In the genomic region with DNA sequence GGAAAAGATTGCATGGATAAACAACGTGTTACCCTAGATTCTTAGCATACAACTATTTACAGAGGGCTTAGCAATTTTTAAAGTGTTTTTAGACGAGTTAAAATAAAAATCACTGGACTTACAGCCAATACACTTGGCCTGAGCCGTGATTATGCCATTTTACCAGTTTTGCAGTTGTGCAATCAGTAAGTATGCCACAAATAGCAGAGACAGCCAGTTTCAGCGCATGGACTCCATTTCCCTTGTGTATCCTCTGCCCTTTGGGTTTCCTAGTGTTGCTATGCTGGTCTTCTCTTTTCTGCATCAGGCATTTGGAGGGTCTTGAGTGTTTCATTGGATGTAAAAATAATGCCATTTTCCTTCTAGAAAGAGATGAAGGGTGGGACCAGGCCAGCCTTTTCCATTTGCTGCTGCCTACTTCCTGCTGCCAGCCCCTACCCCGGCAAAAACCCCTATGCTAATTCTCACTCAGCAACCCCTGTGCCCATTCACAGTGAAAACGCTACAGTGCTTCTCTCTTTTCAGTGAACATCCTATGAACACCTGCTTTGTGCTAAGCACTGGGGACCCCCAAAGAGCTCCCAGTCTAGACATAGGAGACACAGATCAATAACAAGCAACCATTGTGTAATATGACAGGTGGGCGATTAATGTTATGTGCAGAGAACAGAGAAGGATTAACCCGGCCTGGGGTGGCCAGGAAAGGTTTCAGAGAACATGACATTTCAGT, we compare ENCODE assay signal across 21 cellular contexts.
DNase-seq lines count a peak whose midpoint lies in the region; ATAC-seq and TF ChIP-seq lines count a peak whose summit lies in the region.
"Had no signal": no experiment of that assay in that cellular context is flagged by ENCODE, and none has a peak within 500 bp of the region (broad histone marks: within the 10 kb centered on the region; RNA-seq: fewer than 3 reads in every experiment).

No MANE protein-coding gene starts in this region.

- H3K4me3 ChIP-seq in AG10803 (ENCODE audit: low read length) (no peak overlapping the region), NB4 (ENCODE audit: low read depth, low read length) (no peak overlapping the region), esophagus (ENCODE audit: low read depth in 1 of 2, low read length in 2 of 2) (no peak overlapping the region), right lobe of liver (no peak overlapping the region)
- H3K4me3 ChIP-seq: esophagus muscularis mucosa, SK-N-MC had no signal

- no peaks in the 10 kb centered on the region for H3K27me3 ChIP-seq in esophagus (ENCODE audit: control insufficient read depth in 1 of 2, insufficient read depth in 2 of 2, low read length in 2 of 2)
- H3K27me3 ChIP-seq in right lobe of liver, result no peaks in the 10 kb centered on the region
- H3K27me3 ChIP-seq: esophagus muscularis mucosa had no signal

- H3K4me1 ChIP-seq in esophagus (ENCODE audit: control insufficient read depth in 2 of 2, insufficient read depth in 2 of 2, low read length in 1 of 2) (peaks cover 0 to 2% of the 10 kb centered on the region in 2 donors), right lobe of liver (peaks cover 0 to 24% (median 9%) of the 10 kb centered on the region in 4 donors)

- H3K9me3 ChIP-seq in esophagus (ENCODE audit: control insufficient read depth in 2 of 2, insufficient read depth in 1 of 2, low read depth in 1 of 2, low read length in 1 of 2) (no peaks in the 10 kb centered on the region), right lobe of liver (no peaks in the 10 kb centered on the region)
- H3K9me3 ChIP-seq: esophagus muscularis mucosa had no signal

- peak overlapping the region; percentile 34 to 45 for H3K27ac ChIP-seq in esophagus (ENCODE audit: low read depth in 2 of 2, low read length in 1 of 2)
- H3K27ac ChIP-seq in right lobe of liver, result no peak overlapping the region
- H3K27ac ChIP-seq: SK-N-MC had no signal

- DNase-seq in AG10803 (ENCODE audit: low read depth) (peak; percentile 43), NB4 (ENCODE audit: low read depth) (peak; percentile 2), right lobe of liver (no peak), cerebellar cortex (ENCODE audit: low spot score) (no peak), ureter (ENCODE audit: low spot score) (no peak)
- DNase-seq in activated CD4-positive, alpha-beta T cell treated with anti-CD3 and anti-CD28 coated beads, Interleukin-2, amount 50 U/mL, for 48 hours, result no peak
- DNase-seq: activated CD4-positive, alpha-beta T cell treated with anti-CD3 and anti-CD28 coated beads for 48 hours; activated CD8-positive, alpha-beta memory T cell treated with anti-CD3 and anti-CD28 coated beads, Interleukin-2, amount 50 U/mL, for 48 hours; activated naive CD4-positive, alpha-beta T cell; EL; KG1; naive B cell; NCI-H1436; NCI-H510A treated with DMSO at 0.1 percent for 48 hours; posterior cingulate gyrus; stimulated activated naive CD4-positive, alpha-beta T cell treated with Interleukin-2 at 50 U/mL for 16 hours; T1000 had no signal

- intact Hi-C loops in right lobe of liver (cut with DNase I), result no loop called here

- WGBS in esophagus, 2 donors, result 60 to 62% methylated on average over 8 of the region's 8 CpGs
- 31% methylated on average over 7 of the region's 8 CpGs for WGBS in right lobe of liver (ENCODE audit: insufficient coverage, low coverage, low lambda C conversion rate, missing lambda C conversion rate)

- ATAC-seq in right lobe of liver (peak; percentile 60 to 68 (median 66)), GM18520 (IDR thresholded peaks at IDR 0.05; ENCODE audit: unreplicated experiment) (no peak)

- TF ChIP-seq POLR2A in NB4 (IDR thresholded peaks at IDR 0.05; ENCODE audit: extremely low read depth, insufficient read length) (no peak), right lobe of liver (IDR thresholded peaks at IDR 0.05) (no peak)

- peaks cover 0 to 6% of the 10 kb centered on the region in 2 donors for H3K36me3 ChIP-seq in esophagus (ENCODE audit: control insufficient read depth in 2 of 2, insufficient read depth in 2 of 2, low read length in 1 of 2)
- no peaks in the 10 kb centered on the region for H3K36me3 ChIP-seq in right lobe of liver
- H3K36me3 ChIP-seq: esophagus muscularis mucosa had no signal

- no peak for TF ChIP-seq CTCF in AG10803 (conservative IDR thresholded peaks at IDR 0.05; ENCODE audit: low read length)
- TF ChIP-seq CTCF in NB4 (IDR thresholded peaks at IDR 0.05; ENCODE audit: low read depth, low read length), result no peak
- TF ChIP-seq CTCF in right lobe of liver (IDR thresholded peaks at IDR 0.05), result no peak

Comparison
In these comparisons a context has a peak if more than half of its experiments do, and no peak if none do; other contexts are left out.
1. DNase-seq: peak in AG10803 (single experiment) and NB4 (single experiment); none in right lobe of liver (0 of 3), activated CD4-positive, alpha-beta T cell treated with anti-CD3 and anti-CD28 coated beads, Interleukin-2, amount 50 U/mL, for 48 hours (0 of 2), cerebellar cortex (single experiment) and ureter (single experiment).
2. H3K27ac ChIP-seq: peak in esophagus (2 of 2); none in right lobe of liver (0 of 3).